ENCODE assay signal across 8 cellular contexts in genomic region chr10:75399461-75400162, GRCh38. TPM values are rescaled to one million over a fixed set of nuclear protein-coding genes. Genes with fewer than 3 reads are reported as not detected.
A peak's percentile ranks its signal among the peaks of the same experiment; 100 is the strongest.
DNase-seq lines count a peak whose midpoint lies in the region; ATAC-seq and TF ChIP-seq lines count a peak whose summit lies in the region.

No MANE protein-coding gene starts in this region.

- peaks cover 22% of the 10 kb centered on the region for H4K20me1 ChIP-seq in neural cell (ENCODE audit: insufficient read depth)

- no peak overlapping the region for H2AFZ ChIP-seq in neural cell (ENCODE audit: low read depth, low read length)

- no peaks in the 10 kb centered on the region for H3K9me3 ChIP-seq in neural cell (ENCODE audit: low read length)

- H3K9ac ChIP-seq in neural cell (ENCODE audit: low read length): peak overlapping the region; percentile 100

- TF ChIP-seq EP300 in neural cell (conservative IDR thresholded peaks at IDR 0.05; ENCODE audit: poor library complexity, severe bottlenecking): no peak

- no peak for TF ChIP-seq RAD21 in neural cell (conservative IDR thresholded peaks at IDR 0.05)

- DNase-seq in C1 segment of cervical spinal cord (lab: John Stamatoyannopoulos, UW) (peak in 13 of 14 donors; percentile 25 to 78 (median 54)), H4 (ENCODE audit: low spot score) (peak; percentile 54), NCI-H526 treated with DMSO at 0.1 percent for 48 hours (lab: John Stamatoyannopoulos, UW) (peak; percentile 26), germinal center (ENCODE audit: low spot score) (peak; percentile 47)
- peak; percentile 74 for DNase-seq in activated effector memory CD4-positive, alpha-beta T cell treated with anti-CD3 and anti-CD28 coated beads, Interleukin-2, amount 50 U/mL, for 16 hours

- peak overlapping the region; percentile 99 for H3K27ac ChIP-seq in neural cell (ENCODE audit: low read length)

- H3F3A ChIP-seq in neural cell (ENCODE audit: insufficient read depth, low read length, poor library complexity, severe bottlenecking): peaks cover 5% of the 10 kb centered on the region

- peaks cover 56% of the 10 kb centered on the region for H3K27me3 ChIP-seq in neural cell (ENCODE audit: insufficient read depth, low read depth, low read length)

- peak; percentile 59 for TF ChIP-seq CTCF in neural cell (IDR thresholded peaks at IDR 0.05; ENCODE audit: poor library complexity, severe bottlenecking)

- no peak overlapping the region for H3K4me2 ChIP-seq in neural cell (ENCODE audit: low read length)

- ATAC-seq in HG02852 (IDR thresholded peaks at IDR 0.05; ENCODE audit: unreplicated experiment): no peak
- ATAC-seq in HG03025 (IDR thresholded peaks at IDR 0.05; ENCODE audit: low FRiP score, unreplicated experiment): no peak

- H3K79me2 ChIP-seq in neural cell (replicated peaks; ENCODE audit: insufficient read depth, low read length): peaks cover 64% of the 10 kb centered on the region

- peaks cover 14% of the 10 kb centered on the region for H3K36me3 ChIP-seq in neural cell (ENCODE audit: insufficient read depth, low read length)

- peak overlapping the region; percentile 94 for H3K4me3 ChIP-seq in neural cell (ENCODE audit: low read length)

- no peaks in the 10 kb centered on the region for H3K9me2 ChIP-seq in neural cell (ENCODE audit: insufficient read depth, low read length)

TF ChIP-seq in neural cell, 6 proteins besides CTCF, POLR2A, EP300 and RAD21:
- TF ChIP-seq MXI1 (conservative IDR thresholded peaks at IDR 0.05; ENCODE audit: poor library complexity, severe bottlenecking): no peak
- no peak for TF ChIP-seq EZH2 (IDR thresholded peaks at IDR 0.05; ENCODE audit: borderline replicate concordance, insufficient read depth, low read length, poor library complexity, severe bottlenecking)
- TF ChIP-seq TAF1 (IDR thresholded peaks at IDR 0.05; ENCODE audit: low read depth): no peak
- TF ChIP-seq POLR2AphosphoS5 (IDR thresholded peaks at IDR 0.05): peak; percentile 3
- TF ChIP-seq, protein P1, sequence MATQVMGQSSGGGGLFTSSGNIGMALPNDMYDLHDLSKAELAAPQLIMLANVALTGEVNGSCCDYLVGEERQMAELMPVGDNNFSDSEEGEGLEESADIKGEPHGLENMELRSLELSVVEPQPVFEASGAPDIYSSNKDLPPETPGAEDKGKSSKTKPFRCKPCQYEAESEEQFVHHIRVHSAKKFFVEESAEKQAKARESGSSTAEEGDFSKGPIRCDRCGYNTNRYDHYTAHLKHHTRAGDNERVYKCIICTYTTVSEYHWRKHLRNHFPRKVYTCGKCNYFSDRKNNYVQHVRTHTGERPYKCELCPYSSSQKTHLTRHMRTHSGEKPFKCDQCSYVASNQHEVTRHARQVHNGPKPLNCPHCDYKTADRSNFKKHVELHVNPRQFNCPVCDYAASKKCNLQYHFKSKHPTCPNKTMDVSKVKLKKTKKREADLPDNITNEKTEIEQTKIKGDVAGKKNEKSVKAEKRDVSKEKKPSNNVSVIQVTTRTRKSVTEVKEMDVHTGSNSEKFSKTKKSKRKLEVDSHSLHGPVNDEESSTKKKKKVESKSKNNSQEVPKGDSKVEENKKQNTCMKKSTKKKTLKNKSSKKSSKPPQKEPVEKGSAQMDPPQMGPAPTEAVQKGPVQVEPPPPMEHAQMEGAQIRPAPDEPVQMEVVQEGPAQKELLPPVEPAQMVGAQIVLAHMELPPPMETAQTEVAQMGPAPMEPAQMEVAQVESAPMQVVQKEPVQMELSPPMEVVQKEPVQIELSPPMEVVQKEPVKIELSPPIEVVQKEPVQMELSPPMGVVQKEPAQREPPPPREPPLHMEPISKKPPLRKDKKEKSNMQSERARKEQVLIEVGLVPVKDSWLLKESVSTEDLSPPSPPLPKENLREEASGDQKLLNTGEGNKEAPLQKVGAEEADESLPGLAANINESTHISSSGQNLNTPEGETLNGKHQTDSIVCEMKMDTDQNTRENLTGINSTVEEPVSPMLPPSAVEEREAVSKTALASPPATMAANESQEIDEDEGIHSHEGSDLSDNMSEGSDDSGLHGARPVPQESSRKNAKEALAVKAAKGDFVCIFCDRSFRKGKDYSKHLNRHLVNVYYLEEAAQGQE (IDR thresholded peaks at IDR 0.05; ENCODE audit: borderline replicate concordance): no peak
- peak; percentile 50 for TF ChIP-seq SMC3 (conservative IDR thresholded peaks at IDR 0.05; ENCODE audit: poor library complexity)

RNA-seq across cellular contexts. Expression of gene ZNF503, which starts 2.0 kb away (rescaled TPM):
- total RNA-seq in H4 (2014; rRNA removed; shearing (Covaris generic)): 3.4 and 3.7 TPM in 2 replicates
- polyA plus RNA-seq in neural cell: 41.4 and 49.9 TPM in 2 replicates
- 89.5 and 107 TPM in 2 replicates for polyA minus RNA-seq in neural cell

RNA-seq across cellular contexts. Expression of gene LRMDA, which starts 31.8 kb away (rescaled TPM):
- total RNA-seq in H4 (2014; rRNA removed; shearing (Covaris generic)): 0.10 TPM in 1 of 2 replicates, not detected in the other
- 5.6 and 8.4 TPM in 2 replicates for polyA plus RNA-seq in neural cell
- polyA minus RNA-seq in neural cell: 16.6 and 21.2 TPM in 2 replicates
